ENCODE assay signal across 1 cellular context in the genomic region with DNA sequence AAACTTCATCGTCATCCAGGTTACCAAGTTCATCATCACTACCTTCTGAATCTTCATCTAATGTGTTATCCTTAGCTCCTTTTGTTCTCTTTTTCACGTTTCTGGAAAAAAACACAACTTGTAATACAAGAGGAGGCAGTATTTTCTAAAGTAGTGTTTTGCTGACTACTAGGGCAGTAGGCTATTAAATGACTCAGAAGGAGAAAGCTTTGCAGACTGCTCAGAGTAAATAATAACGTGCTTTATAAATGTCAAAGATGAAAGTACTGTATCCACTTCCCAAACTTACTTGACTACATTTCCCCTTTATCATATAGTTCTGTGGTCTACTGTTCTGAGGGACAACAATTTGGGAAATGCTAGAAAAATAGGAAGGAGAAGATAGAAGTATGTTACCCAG.
TF ChIP-seq lines count a peak whose summit lies in the region.

No MANE protein-coding gene starts in this region.

TF ChIP-seq in IMR-90, 13 proteins besides CTCF, POLR2A, EP300 and RAD21:
- TF ChIP-seq RCOR1 (IDR thresholded peaks at IDR 0.05; ENCODE audit: insufficient replicate concordance, low read length) (no peak), SMC3 (IDR thresholded peaks at IDR 0.05; ENCODE audit: low read depth, low read length) (no peak), MAFK (IDR thresholded peaks at IDR 0.05; ENCODE audit: low read depth, low read length) (no peak; the same call in 1 of the 2 replicates), BHLHE40 (IDR thresholded peaks at IDR 0.05; ENCODE audit: low read depth, low read length) (no peak), MXI1 (IDR thresholded peaks at IDR 0.05; ENCODE audit: borderline replicate concordance, low read depth, low read length) (no peak), MAZ (IDR thresholded peaks at IDR 0.05; ENCODE audit: borderline replicate concordance, low read depth, low read length) (no peak), RFX5 (IDR thresholded peaks at IDR 0.05; ENCODE audit: low read depth, low read length) (no peak), FOS (IDR thresholded peaks at IDR 0.05; ENCODE audit: low read depth, low read length) (no peak), CHD1 (IDR thresholded peaks at IDR 0.05; ENCODE audit: low read depth, low read length) (no peak), NFE2L2 (IDR thresholded peaks at IDR 0.05; ENCODE audit: low read depth, low read length) (no peak), CEBPB (IDR thresholded peaks at IDR 0.05; ENCODE audit: low read depth, low read length) (no peak)
- TF ChIP-seq, protein P1, sequence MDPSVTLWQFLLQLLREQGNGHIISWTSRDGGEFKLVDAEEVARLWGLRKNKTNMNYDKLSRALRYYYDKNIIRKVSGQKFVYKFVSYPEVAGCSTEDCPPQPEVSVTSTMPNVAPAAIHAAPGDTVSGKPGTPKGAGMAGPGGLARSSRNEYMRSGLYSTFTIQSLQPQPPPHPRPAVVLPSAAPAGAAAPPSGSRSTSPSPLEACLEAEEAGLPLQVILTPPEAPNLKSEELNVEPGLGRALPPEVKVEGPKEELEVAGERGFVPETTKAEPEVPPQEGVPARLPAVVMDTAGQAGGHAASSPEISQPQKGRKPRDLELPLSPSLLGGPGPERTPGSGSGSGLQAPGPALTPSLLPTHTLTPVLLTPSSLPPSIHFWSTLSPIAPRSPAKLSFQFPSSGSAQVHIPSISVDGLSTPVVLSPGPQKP (IDR thresholded peaks at IDR 0.05; ENCODE audit: borderline replicate concordance, low read depth, low read length) = no peak
- TF ChIP-seq, protein P2, sequence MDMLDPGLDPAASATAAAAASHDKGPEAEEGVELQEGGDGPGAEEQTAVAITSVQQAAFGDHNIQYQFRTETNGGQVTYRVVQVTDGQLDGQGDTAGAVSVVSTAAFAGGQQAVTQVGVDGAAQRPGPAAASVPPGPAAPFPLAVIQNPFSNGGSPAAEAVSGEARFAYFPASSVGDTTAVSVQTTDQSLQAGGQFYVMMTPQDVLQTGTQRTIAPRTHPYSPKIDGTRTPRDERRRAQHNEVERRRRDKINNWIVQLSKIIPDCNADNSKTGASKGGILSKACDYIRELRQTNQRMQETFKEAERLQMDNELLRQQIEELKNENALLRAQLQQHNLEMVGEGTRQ (IDR thresholded peaks at IDR 0.05; ENCODE audit: low read depth, low read length) = no peak
